1 cellular context compared by ENCODE assay signal in the genomic region with DNA sequence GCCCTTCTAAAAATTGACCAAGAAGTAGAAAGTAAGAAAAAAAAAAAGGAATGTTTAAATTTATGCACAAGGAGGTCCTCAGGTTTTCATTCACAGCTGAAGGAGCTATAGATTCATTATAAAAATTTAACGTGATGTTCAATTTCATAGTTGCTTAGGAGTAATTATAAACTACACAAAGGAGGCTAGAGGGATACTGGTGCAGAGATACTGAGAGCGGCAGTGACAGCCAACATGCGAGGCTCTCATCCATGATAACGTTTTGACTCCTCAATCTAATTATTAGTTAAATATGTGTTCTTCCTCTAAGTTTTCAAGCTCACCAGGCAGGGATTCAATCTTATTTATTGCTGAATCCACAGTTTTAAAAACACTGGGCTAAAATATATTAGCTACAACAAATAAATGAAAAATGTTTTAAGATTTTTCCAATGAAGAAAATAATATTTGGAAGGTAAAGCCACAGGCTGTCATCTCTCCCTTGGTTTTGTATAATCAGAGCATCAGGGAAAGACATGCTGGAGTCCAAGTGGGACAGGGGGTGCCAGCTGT.
TF ChIP-seq lines count a peak whose summit lies in the region.

No MANE protein-coding gene starts in this region.

TF ChIP-seq in H1, 55 proteins besides CTCF, POLR2A, EP300 and RAD21:
- TF ChIP-seq, protein P1, sequence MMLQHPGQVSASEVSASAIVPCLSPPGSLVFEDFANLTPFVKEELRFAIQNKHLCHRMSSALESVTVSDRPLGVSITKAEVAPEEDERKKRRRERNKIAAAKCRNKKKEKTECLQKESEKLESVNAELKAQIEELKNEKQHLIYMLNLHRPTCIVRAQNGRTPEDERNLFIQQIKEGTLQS (IDR thresholded peaks at IDR 0.05; ENCODE audit: insufficient read depth, low read depth, low read length) = no peak
- no peak for TF ChIP-seq RFX5 (IDR thresholded peaks at IDR 0.05; ENCODE audit: borderline replicate concordance, low read depth, low read length)
- no peak for TF ChIP-seq PHF8 (conservative IDR thresholded peaks at IDR 0.05; ENCODE audit: low read depth, low read length)
- no peak for TF ChIP-seq NANOG (IDR thresholded peaks at IDR 0.05; ENCODE audit: insufficient read depth, low read depth, low read length, poor library complexity, severe bottlenecking)
- TF ChIP-seq TAF1 (IDR thresholded peaks at IDR 0.05; ENCODE audit: low read depth, low read length) = no peak
- TF ChIP-seq SUZ12 (IDR thresholded peaks at IDR 0.05; ENCODE audit: low read length) = no peak
- no peak for TF ChIP-seq KDM1A (IDR thresholded peaks at IDR 0.05; ENCODE audit: borderline replicate concordance, low read length)
- TF ChIP-seq YY1 (IDR thresholded peaks at IDR 0.05; ENCODE audit: low read depth, low read length) = no peak
- no peak for TF ChIP-seq POLR2AphosphoS5 (IDR thresholded peaks at IDR 0.05; ENCODE audit: low read depth, low read length)
- TF ChIP-seq CHD2 (IDR thresholded peaks at IDR 0.05; ENCODE audit: low read length) = no peak
- TF ChIP-seq BACH1 (IDR thresholded peaks at IDR 0.05; ENCODE audit: low read length) = no peak
- TF ChIP-seq, protein P2, sequence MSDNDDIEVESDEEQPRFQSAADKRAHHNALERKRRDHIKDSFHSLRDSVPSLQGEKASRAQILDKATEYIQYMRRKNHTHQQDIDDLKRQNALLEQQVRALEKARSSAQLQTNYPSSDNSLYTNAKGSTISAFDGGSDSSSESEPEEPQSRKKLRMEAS (IDR thresholded peaks at IDR 0.05) = no peak
- no peak for TF ChIP-seq KDM4A (IDR thresholded peaks at IDR 0.05; ENCODE audit: low read depth, low read length, severe bottlenecking)
